ENCODE assay signal across 1 cellular context in genomic region chr7:15651693-15652092, GRCh38.
TF ChIP-seq lines count a peak whose summit lies in the region.

No MANE protein-coding gene starts in this region.

TF ChIP-seq in GM12878, 131 proteins besides CTCF, POLR2A, EP300 and RAD21 (continued from another document):
- no peak for TF ChIP-seq MEF2A (IDR thresholded peaks at IDR 0.05; ENCODE audit: insufficient read depth, low read depth, low read length)
- TF ChIP-seq TCF12 (IDR thresholded peaks at IDR 0.05; ENCODE audit: low read depth, low read length) = no peak
- peak; percentile 99 for TF ChIP-seq MTA2 (IDR thresholded peaks at IDR 0.05; ENCODE audit: low read depth)
- no peak for TF ChIP-seq MYC (IDR thresholded peaks at IDR 0.05; ENCODE audit: insufficient read depth, insufficient read length, insufficient replicate concordance, low read length, severe bottlenecking)
- TF ChIP-seq DPF2 (IDR thresholded peaks at IDR 0.05) = peak; percentile 70; the same call in 1 of the 2 replicates
- TF ChIP-seq MXI1 (IDR thresholded peaks at IDR 0.05; ENCODE audit: low read depth, low read length) = no peak
